Comparison of ENCODE assay signal across 19 cellular contexts in the genomic region with DNA sequence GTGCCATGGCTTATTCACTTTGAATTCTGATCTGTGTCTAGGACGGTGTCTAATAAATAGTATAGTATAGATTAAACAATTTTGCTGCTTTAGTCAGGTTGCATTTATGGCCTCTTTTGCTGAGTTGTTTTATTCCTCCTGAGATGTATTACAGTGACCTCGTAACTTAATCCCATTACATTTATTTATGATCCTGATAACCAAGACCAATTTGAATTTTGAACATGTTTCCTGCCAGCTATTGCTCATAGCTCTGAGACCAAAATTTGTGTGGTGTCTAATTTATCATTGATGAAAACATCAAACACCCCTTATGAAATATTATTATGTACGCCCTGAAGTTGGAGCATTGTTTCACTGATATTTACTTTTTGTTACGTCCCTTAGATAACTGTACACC.
DNase-seq lines count a peak whose midpoint lies in the region; ATAC-seq and TF ChIP-seq lines count a peak whose summit lies in the region.
"Had no signal": no experiment of that assay in that cellular context is flagged by ENCODE, and none has a peak within 500 bp of the region (broad histone marks: within the 10 kb centered on the region; RNA-seq: fewer than 3 reads in every experiment).

No MANE protein-coding gene starts in this region.

- TF ChIP-seq CTCF in HEK293 (tag by site-specific recombination; IDR thresholded peaks at IDR 0.05) (no peak), nephron (IDR thresholded peaks at IDR 0.05; ENCODE audit: unreplicated experiment in 3 of 3) (no peak), GM20000 (IDR thresholded peaks at IDR 0.05; ENCODE audit: extremely low read depth, missing control alignments) (no peak)

- peaks cover 7% of the 10 kb centered on the region for H3K27me3 Mint-ChIP-seq in nephron (ENCODE audit: low read depth)
- H3K27me3 Mint-ChIP-seq in T-cell: no peaks in the 10 kb centered on the region

- H3K27ac ChIP-seq in HEK293 (ENCODE audit: extremely low read depth, low read depth, low read length): peak overlapping the region; percentile 8; the same call in 1 of the 2 replicates

- peaks cover 21% of the 10 kb centered on the region; the same call in 1 of the 2 replicates for H3K4me1 ChIP-seq in HEK293 (ENCODE audit: control insufficient read depth, insufficient read depth, low read length)

- peak overlapping the region; percentile 23 to 79 (median 71) for H3K27ac Mint-ChIP-seq in nephron
- no peak overlapping the region for H3K27ac Mint-ChIP-seq in T-cell
- H3K27ac Mint-ChIP-seq: CD14-positive monocyte; CD8-positive, alpha-beta T cell; GM23338 had no signal

- peaks cover 28% of the 10 kb centered on the region for H3K4me1 Mint-ChIP-seq in nephron
- H3K4me1 Mint-ChIP-seq in T-cell: no peaks in the 10 kb centered on the region
- H3K4me1 Mint-ChIP-seq: CD14-positive monocyte had no signal

- peaks cover 5% of the 10 kb centered on the region for H3K9me3 Mint-ChIP-seq in nephron
- H3K9me3 Mint-ChIP-seq in T-cell: peaks cover 0 to 14% (median 8%) of the 10 kb centered on the region in 3 donors
- H3K9me3 Mint-ChIP-seq: GM23338, HFFc6 had no signal

- peak; percentile 34 for DNase-seq in LHCN-M2 (ENCODE audit: low read depth)
- DNase-seq in amniotic epithelial cell (ENCODE audit: low read depth): peak; percentile 78
- DNase-seq in T-cell: no peak
- no peak for DNase-seq in GM19240 (ENCODE audit: insufficient read length, low spot score)
- DNase-seq in GM20000 (ENCODE audit: low spot score): no peak
- DNase-seq: CD8-positive, alpha-beta T cell; COR-L47; DMS153; DMS79 treated with DMSO at 0.1 percent for 48 hours; EL; H7; HFFc6 had no signal

- peaks cover 3% of the 10 kb centered on the region for H3K36me3 Mint-ChIP-seq in nephron (ENCODE audit: low read depth)
- H3K36me3 Mint-ChIP-seq in T-cell: no peaks in the 10 kb centered on the region
- H3K36me3 Mint-ChIP-seq: CD14-positive monocyte; CD8-positive, alpha-beta T cell had no signal

- ATAC-seq in T-cell (replicated peaks in 1 of 4): no peak
- no peak for ATAC-seq in GM21381 (IDR thresholded peaks at IDR 0.05; ENCODE audit: unreplicated experiment)
- ATAC-seq: A549; CD8-positive, alpha-beta T cell; GM23338; HepG2 had no signal

- CTCF ChIA-PET in HEK293 (lab: Yijun Ruan, JAX) (no interaction called here), T-cell (lab: Charles Lee) (no interaction called here)

- no peaks in the 10 kb centered on the region for H3K9me3 ChIP-seq in HEK293 (ENCODE audit: control insufficient read depth, insufficient read depth, low read depth, low read length)
- H3K9me3 ChIP-seq: A549 had no signal

- no peaks in the 10 kb centered on the region for H3K36me3 ChIP-seq in HEK293 (ENCODE audit: control insufficient read depth in 2 of 2, insufficient read depth in 1 of 2, low read length in 2 of 2)

- H3K4me3 Mint-ChIP-seq in nephron (no peak overlapping the region), T-cell (no peak overlapping the region)
- H3K4me3 Mint-ChIP-seq: CD14-positive monocyte; CD8-positive, alpha-beta T cell; GM23338; HFFc6 had no signal

- POLR2A ChIA-PET in HEK293 (lab: Yijun Ruan, JAX): no interaction called here
- POLR2A ChIA-PET in T-cell (lab: Charles Lee): no interaction called here

- H3K4me3 ChIP-seq in HEK293 (ENCODE audit: low read depth, low read length): no peak overlapping the region
- H3K4me3 ChIP-seq: A549, GM23338 had no signal

TF ChIP-seq in HEK293, 187 proteins besides CTCF, POLR2A, EP300 and RAD21 (continues in another document):
- TF ChIP-seq, protein P1, sequence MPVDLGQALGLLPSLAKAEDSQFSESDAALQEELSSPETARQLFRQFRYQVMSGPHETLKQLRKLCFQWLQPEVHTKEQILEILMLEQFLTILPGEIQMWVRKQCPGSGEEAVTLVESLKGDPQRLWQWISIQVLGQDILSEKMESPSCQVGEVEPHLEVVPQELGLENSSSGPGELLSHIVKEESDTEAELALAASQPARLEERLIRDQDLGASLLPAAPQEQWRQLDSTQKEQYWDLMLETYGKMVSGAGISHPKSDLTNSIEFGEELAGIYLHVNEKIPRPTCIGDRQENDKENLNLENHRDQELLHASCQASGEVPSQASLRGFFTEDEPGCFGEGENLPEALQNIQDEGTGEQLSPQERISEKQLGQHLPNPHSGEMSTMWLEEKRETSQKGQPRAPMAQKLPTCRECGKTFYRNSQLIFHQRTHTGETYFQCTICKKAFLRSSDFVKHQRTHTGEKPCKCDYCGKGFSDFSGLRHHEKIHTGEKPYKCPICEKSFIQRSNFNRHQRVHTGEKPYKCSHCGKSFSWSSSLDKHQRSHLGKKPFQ (tag by site-specific recombination; IDR thresholded peaks at IDR 0.05): no peak
- TF ChIP-seq FEZF1 (tag by site-specific recombination; IDR thresholded peaks at IDR 0.05) (peak; percentile 87), GLIS2 (tag by site-specific recombination; IDR thresholded peaks at IDR 0.05) (no peak), ZNF621 (tag by site-specific recombination; IDR thresholded peaks at IDR 0.05) (no peak), WT1 (tag by site-specific recombination; IDR thresholded peaks at IDR 0.05) (peak; percentile 41; the same call in 1 of the 2 replicates), OVOL3 (tag by site-specific recombination; IDR thresholded peaks at IDR 0.05) (0 out of 2 replicates have a peak, but pooled peaks have one; percentile 19), ZNF561 (tag by site-specific recombination; IDR thresholded peaks at IDR 0.05; ENCODE audit: borderline replicate concordance) (0 out of 2 replicates have a peak, but pooled peaks have one; percentile 37), ZBTB8A (tag by site-specific recombination; IDR thresholded peaks at IDR 0.05) (peak; percentile 31; the same call in 1 of the 2 replicates), IKZF3 (tag by site-specific recombination; IDR thresholded peaks at IDR 0.05) (peak; percentile 83), OSR2 (tag by site-specific recombination; IDR thresholded peaks at IDR 0.05) (peak; percentile 61; the same call in 1 of the 2 replicates), ZXDB (tag by site-specific recombination; IDR thresholded peaks at IDR 0.05) (peak; percentile 60; the same call in 1 of the 2 replicates), ZSCAN30 (tag by site-specific recombination; IDR thresholded peaks at IDR 0.05) (0 out of 2 replicates have a peak, but pooled peaks have one; percentile 37), ZNF366 (tag by site-specific recombination; conservative IDR thresholded peaks at IDR 0.05) (peak; percentile 41; the same call in 1 of the 2 replicates), ZNF629 (tag by site-specific recombination; IDR thresholded peaks at IDR 0.05) (0 out of 2 replicates have a peak, but pooled peaks have one; percentile 48), KLF10 (tag by site-specific recombination; IDR thresholded peaks at IDR 0.05) (peak; percentile 43; the same call in 1 of the 2 replicates), ZEB2 (tag by site-specific recombination; IDR thresholded peaks at IDR 0.05) (peak; percentile 59; the same call in 1 of the 2 replicates), HIC1 (tag by site-specific recombination; IDR thresholded peaks at IDR 0.05) (no peak)
- TF ChIP-seq, protein P2, sequence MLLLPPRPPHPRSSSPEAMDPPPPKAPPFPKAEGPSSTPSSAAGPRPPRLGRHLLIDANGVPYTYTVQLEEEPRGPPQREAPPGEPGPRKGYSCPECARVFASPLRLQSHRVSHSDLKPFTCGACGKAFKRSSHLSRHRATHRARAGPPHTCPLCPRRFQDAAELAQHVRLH (tag by site-specific recombination; IDR thresholded peaks at IDR 0.05): 0 out of 2 replicates have a peak, but pooled peaks have one; percentile 38
- TF ChIP-seq, protein P3, sequence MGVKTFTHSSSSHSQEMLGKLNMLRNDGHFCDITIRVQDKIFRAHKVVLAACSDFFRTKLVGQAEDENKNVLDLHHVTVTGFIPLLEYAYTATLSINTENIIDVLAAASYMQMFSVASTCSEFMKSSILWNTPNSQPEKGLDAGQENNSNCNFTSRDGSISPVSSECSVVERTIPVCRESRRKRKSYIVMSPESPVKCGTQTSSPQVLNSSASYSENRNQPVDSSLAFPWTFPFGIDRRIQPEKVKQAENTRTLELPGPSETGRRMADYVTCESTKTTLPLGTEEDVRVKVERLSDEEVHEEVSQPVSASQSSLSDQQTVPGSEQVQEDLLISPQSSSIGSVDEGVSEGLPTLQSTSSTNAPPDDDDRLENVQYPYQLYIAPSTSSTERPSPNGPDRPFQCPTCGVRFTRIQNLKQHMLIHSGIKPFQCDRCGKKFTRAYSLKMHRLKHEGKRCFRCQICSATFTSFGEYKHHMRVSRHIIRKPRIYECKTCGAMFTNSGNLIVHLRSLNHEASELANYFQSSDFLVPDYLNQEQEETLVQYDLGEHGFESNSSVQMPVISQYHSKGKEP (tag by site-specific recombination; IDR thresholded peaks at IDR 0.05): peak; percentile 64; the same call in 1 of the 2 replicates

Comparison
In these comparisons a context has a peak if more than half of its experiments do, and no peak if none do; other contexts are left out.
1. DNase-seq: peak in LHCN-M2 (single experiment) and amniotic epithelial cell (single experiment); none in T-cell (0 of 34), GM19240 (single experiment) and GM20000 (single experiment).
2. H3K27ac Mint-ChIP-seq: peak in nephron (3 of 3); none in T-cell (0 of 2).